In genomic region chr22:50529416-50530279, GRCh38 we compare ENCODE assay signal across 8 cellular contexts. TPM values are rescaled to one million over a fixed set of nuclear protein-coding genes. Genes with fewer than 3 reads are reported as not detected.
DNase-seq lines count a peak whose midpoint lies in the region; ATAC-seq lines count a peak whose summit lies in the region.

A gene with protein sequence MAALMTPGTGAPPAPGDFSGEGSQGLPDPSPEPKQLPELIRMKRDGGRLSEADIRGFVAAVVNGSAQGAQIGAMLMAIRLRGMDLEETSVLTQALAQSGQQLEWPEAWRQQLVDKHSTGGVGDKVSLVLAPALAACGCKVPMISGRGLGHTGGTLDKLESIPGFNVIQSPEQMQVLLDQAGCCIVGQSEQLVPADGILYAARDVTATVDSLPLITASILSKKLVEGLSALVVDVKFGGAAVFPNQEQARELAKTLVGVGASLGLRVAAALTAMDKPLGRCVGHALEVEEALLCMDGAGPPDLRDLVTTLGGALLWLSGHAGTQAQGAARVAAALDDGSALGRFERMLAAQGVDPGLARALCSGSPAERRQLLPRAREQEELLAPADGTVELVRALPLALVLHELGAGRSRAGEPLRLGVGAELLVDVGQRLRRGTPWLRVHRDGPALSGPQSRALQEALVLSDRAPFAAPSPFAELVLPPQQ (minus strand): TSS chr22:50530012. CDS start chr22:50529709, 303 bp downstream.

- DNase-seq in NCI-H82 (lab: John Stamatoyannopoulos, UW) = peak; percentile 44
- DNase-seq in NCI-H82 treated with DMSO at 0.1 percent for 48 hours (lab: John Stamatoyannopoulos, UW; ENCODE audit: unreplicated experiment) = no peak
- peak; percentile 78 for DNase-seq in NOMO-1 treated with DMSO at 0.1 percent for 48 hours (lab: John Stamatoyannopoulos, UW; ENCODE audit: unreplicated experiment)
- peak; percentile 77 for DNase-seq in activated naive CD4-positive, alpha-beta T cell treated with Interleukin-2 at 50 U/mL for 16 hours
- DNase-seq in left cardiac atrium = peak; percentile 86
- DNase-seq in retina = peak; percentile 50
- no peak for DNase-seq in HPDE6-E6E7 (ENCODE audit: extremely low spot score)

- intact Hi-C loops in left cardiac atrium (cut with DNase I) = no loop called here

- ATAC-seq in left cardiac atrium (peak; percentile 13 to 32), GM21619 (IDR thresholded peaks at IDR 0.05; ENCODE audit: unreplicated experiment) (no peak)

RNA-seq across cellular contexts. Expression of the gene that starts here (rescaled TPM):
- 10 to 100 TPM; 27.9 to 67.1 TPM for total RNA-seq in left cardiac atrium

Comparison
In these comparisons a context has a peak if more than half of its experiments do, and no peak if none do; other contexts are left out.
1. DNase-seq: peak in NCI-H82 (single experiment), NOMO-1 treated with DMSO at 0.1 percent for 48 hours (single experiment), activated naive CD4-positive, alpha-beta T cell treated with Interleukin-2 at 50 U/mL for 16 hours (single experiment), left cardiac atrium (single experiment) and retina (single experiment); none in NCI-H82 treated with DMSO at 0.1 percent for 48 hours (single experiment) and HPDE6-E6E7 (single experiment).